In the genomic region with DNA sequence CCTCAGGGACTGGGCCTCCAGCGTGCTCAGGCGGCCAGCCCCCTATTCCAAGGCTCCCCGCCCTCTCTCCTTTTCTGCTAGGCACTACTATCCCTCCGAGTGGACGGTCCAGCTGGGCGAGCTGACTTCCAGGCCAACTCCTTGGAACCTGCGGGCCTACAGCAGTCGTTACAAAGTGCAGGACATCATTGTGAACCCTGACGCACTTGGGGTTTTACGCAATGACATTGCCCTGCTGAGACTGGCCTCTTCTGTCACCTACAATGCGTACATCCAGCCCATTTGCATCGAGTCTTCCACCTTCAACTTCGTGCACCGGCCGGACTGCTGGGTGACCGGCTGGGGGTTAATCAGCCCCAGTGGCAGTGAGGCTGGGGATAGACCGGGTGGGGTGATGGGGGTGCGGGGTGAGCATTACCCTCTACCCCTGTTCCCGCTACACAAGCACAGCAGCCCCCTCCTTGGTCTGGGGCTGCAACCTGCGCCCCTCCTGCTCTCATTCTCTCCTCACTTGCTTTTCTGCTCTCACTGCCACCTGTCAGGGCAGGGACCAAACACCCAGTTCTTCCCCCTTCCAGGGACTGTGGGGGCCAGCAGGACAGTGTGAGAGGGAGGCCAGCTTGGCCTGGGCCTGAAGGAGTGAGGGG, we compare ENCODE assay signal across 22 cellular contexts. TPM values are rescaled to one million over a fixed set of nuclear protein-coding genes. Genes with fewer than 3 reads are reported as not detected.
A peak's percentile ranks its signal among the peaks of the same experiment; 100 is the strongest.
DNase-seq lines count a peak whose midpoint lies in the region; ATAC-seq and TF ChIP-seq lines count a peak whose summit lies in the region.
"Had no signal": no experiment of that assay in that cellular context is flagged by ENCODE, and none has a peak within 500 bp of the region (broad histone marks: within the 10 kb centered on the region; RNA-seq: fewer than 3 reads in every experiment).

No MANE protein-coding gene starts in this region.

- H3K27me3 ChIP-seq in HCT116 (ENCODE audit: insufficient read depth, low read length) (no peaks in the 10 kb centered on the region), stomach (peaks cover 0 to 34% (median 4%) of the 10 kb centered on the region in 3 donors)
- H3K27me3 ChIP-seq: body of pancreas, right atrium auricular region, thyroid gland had no signal

- DNase-seq in HCT116 (ENCODE audit: low read depth, low spot score) = no peak
- DNase-seq in islet precursor cell = peak; percentile 37
- no peak for DNase-seq in stomach
- DNase-seq in DMS 273 treated with DMSO at 0.1 percent for 48 hours (lab: John Stamatoyannopoulos, UW) = no peak
- DNase-seq in NCI-H345 (lab: John Stamatoyannopoulos, UW) = no peak
- DNase-seq in AG08395 (ENCODE audit: low spot score) = no peak
- DNase-seq: activated CD4-positive, CD25-positive, alpha-beta regulatory T cell treated with anti-CD3 and anti-CD28 coated beads, Interleukin-2, amount 50 U/mL, for 72 hours; activated naive CD8-positive, alpha-beta T cell treated with anti-CD3 and anti-CD28 coated beads for 36 hours; EL; NCI-H1436; NCI-H2171 treated with DMSO at 0.1 percent for 48 hours; T1000; thyroid gland had no signal

- H3K79me2 ChIP-seq in HCT116 (ENCODE audit: insufficient read depth, low read length) = no peaks in the 10 kb centered on the region

- intact Hi-C loops in HCT116 (cut with micrococcal nuclease) (no loop called here), stomach (cut with DNase I; ENCODE audit: low total_unique reads) (no loop called here)

- TF ChIP-seq POLR2A in HCT116 (IDR thresholded peaks at IDR 0.05; ENCODE audit: borderline replicate concordance, extremely low read depth, insufficient read depth, insufficient read length) (no peak), stomach (IDR thresholded peaks at IDR 0.05) (no peak)

- no TSS peak for BruUV-seq in HCT116 (replicated peaks; lab: Mats Ljungman, UMichigan)

- RAD21 ChIA-PET in HCT116 (lab: Charles Lee; ENCODE audit: low non-redundant PET in 1 of 2, low total read pairs in 2 of 2, uncharacterized antibody in 2 of 2, unreplicated experiment in 2 of 2) = no interaction called here

- H3K4me1 ChIP-seq in HCT116 (ENCODE audit: control insufficient read depth in 1 of 2, insufficient read depth in 2 of 2, low read length in 2 of 2) (peaks cover 5 to 16% of the 10 kb centered on the region in 2 experiments), stomach (peaks cover 0 to 28% (median 3%) of the 10 kb centered on the region in 4 donors)
- H3K4me1 ChIP-seq: right atrium auricular region, thyroid gland had no signal

- CTCF ChIA-PET in HCT116 (lab: Charles Lee) = no interaction called here

- no peaks in the 10 kb centered on the region for H3K36me3 ChIP-seq in HCT116 (ENCODE audit: control insufficient read depth in 1 of 2, insufficient read depth in 2 of 2, low read length in 2 of 2)
- no peaks in the 10 kb centered on the region for H3K36me3 ChIP-seq in stomach
- H3K36me3 ChIP-seq: neutrophil, right atrium auricular region, thyroid gland had no signal

- no peaks in the 10 kb centered on the region for H4K20me1 ChIP-seq in HCT116 (ENCODE audit: insufficient read depth)

- 77 to 87% (median 82%) methylated on average over 18 to 20 of the region's 20 CpGs for WGBS in stomach, 5 donors

- H3K9me3 ChIP-seq in HCT116 (ENCODE audit: control insufficient read depth in 1 of 2, insufficient read depth in 1 of 2, low read depth in 1 of 2, low read length in 2 of 2) = peaks cover 0 to 6% of the 10 kb centered on the region in 2 experiments; a peak in 2 of 4 replicates
- H3K9me3 ChIP-seq in stomach = peaks cover 0 to 10% (median 8%) of the 10 kb centered on the region in 4 donors
- H3K9me3 ChIP-seq: body of pancreas, neutrophil, thyroid gland had no signal

- no peak overlapping the region for H3K4me3 ChIP-seq in HCT116 (replicated peaks in 1 of 2; ENCODE audit: low read depth in 1 of 2, low read length in 2 of 2)
- no peak overlapping the region for H3K4me3 ChIP-seq in stomach
- H3K4me3 ChIP-seq: body of pancreas, GM23248, right atrium auricular region, SK-N-MC, thyroid gland had no signal

- TF ChIP-seq CTCF in HCT116 (IDR thresholded peaks at IDR 0.05 in 2 of 3, conservative IDR thresholded peaks at IDR 0.05 in 1 of 3; ENCODE audit: borderline replicate concordance in 1 of 3, insufficient read depth in 1 of 3, low read depth in 2 of 3, low read length in 2 of 3) = no peak
- TF ChIP-seq CTCF in stomach (IDR thresholded peaks at IDR 0.05) = no peak

- no peak overlapping the region for H3K9ac ChIP-seq in HCT116 (ENCODE audit: low read length)
- H3K9ac ChIP-seq: GM23248 had no signal

- H3K4me2 ChIP-seq in HCT116 (ENCODE audit: low read length) = no peak overlapping the region

- H2AFZ ChIP-seq in HCT116 (ENCODE audit: low read depth, low read length, poor library complexity, severe bottlenecking) = no peak overlapping the region
- H2AFZ ChIP-seq: GM23248 had no signal

- no peak for TF ChIP-seq RAD21 in HCT116 (IDR thresholded peaks at IDR 0.05; ENCODE audit: low read depth)

- no peaks in the 10 kb centered on the region; the same call in 1 of the 2 replicates for H3K9me2 ChIP-seq in HCT116 (ENCODE audit: insufficient read depth)

- no peak overlapping the region for H3K27ac ChIP-seq in HCT116 (ENCODE audit: low read depth, low read length)
- peak overlapping the region; percentile 37 to 76 (median 54) for H3K27ac ChIP-seq in stomach
- H3K27ac ChIP-seq: body of pancreas, GM23248, neutrophil, right atrium auricular region, SK-N-MC, thyroid gland had no signal

- TF ChIP-seq EP300 in stomach (IDR thresholded peaks at IDR 0.05) = no peak

- ATAC-seq in HCT116 = 0 out of 2 replicates have a peak, but pooled peaks have one; percentile 10
- ATAC-seq: body of pancreas had no signal

- POLR2A ChIA-PET in HCT116 (lab: Charles Lee) = no interaction called here

TF ChIP-seq in HCT116, 20 proteins besides CTCF, POLR2A, EP300 and RAD21:
- TF ChIP-seq CEBPB (IDR thresholded peaks at IDR 0.05; ENCODE audit: low read depth) = no peak
- no peak for TF ChIP-seq EZH2 (IDR thresholded peaks at IDR 0.05)
- no peak for TF ChIP-seq ELF1 (IDR thresholded peaks at IDR 0.05; ENCODE audit: borderline replicate concordance, low read depth)
- no peak for TF ChIP-seq EZH2phosphoT487 (IDR thresholded peaks at IDR 0.05; ENCODE audit: borderline replicate concordance)
- TF ChIP-seq, protein P1, sequence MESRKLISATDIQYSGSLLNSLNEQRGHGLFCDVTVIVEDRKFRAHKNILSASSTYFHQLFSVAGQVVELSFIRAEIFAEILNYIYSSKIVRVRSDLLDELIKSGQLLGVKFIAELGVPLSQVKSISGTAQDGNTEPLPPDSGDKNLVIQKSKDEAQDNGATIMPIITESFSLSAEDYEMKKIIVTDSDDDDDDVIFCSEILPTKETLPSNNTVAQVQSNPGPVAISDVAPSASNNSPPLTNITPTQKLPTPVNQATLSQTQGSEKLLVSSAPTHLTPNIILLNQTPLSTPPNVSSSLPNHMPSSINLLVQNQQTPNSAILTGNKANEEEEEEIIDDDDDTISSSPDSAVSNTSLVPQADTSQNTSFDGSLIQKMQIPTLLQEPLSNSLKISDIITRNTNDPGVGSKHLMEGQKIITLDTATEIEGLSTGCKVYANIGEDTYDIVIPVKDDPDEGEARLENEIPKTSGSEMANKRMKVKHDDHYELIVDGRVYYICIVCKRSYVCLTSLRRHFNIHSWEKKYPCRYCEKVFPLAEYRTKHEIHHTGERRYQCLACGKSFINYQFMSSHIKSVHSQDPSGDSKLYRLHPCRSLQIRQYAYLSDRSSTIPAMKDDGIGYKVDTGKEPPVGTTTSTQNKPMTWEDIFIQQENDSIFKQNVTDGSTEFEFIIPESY (IDR thresholded peaks at IDR 0.05; ENCODE audit: extremely low read depth, insufficient replicate concordance, low read length) = no peak
- no peak for TF ChIP-seq FOSL1 (IDR thresholded peaks at IDR 0.05; ENCODE audit: low read depth)
- TF ChIP-seq YY1 (IDR thresholded peaks at IDR 0.05; ENCODE audit: extremely low read depth, insufficient replicate concordance, low read depth, low read length) = no peak
- no peak for TF ChIP-seq SRF (IDR thresholded peaks at IDR 0.05; ENCODE audit: low read depth)
- no peak for TF ChIP-seq SP1 (IDR thresholded peaks at IDR 0.05; ENCODE audit: low read depth)
- TF ChIP-seq ZFX (IDR thresholded peaks at IDR 0.05) = no peak
- TF ChIP-seq, protein P2, sequence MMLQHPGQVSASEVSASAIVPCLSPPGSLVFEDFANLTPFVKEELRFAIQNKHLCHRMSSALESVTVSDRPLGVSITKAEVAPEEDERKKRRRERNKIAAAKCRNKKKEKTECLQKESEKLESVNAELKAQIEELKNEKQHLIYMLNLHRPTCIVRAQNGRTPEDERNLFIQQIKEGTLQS (IDR thresholded peaks at IDR 0.05) = no peak
- no peak for TF ChIP-seq POLR2AphosphoS5 (IDR thresholded peaks at IDR 0.05; ENCODE audit: low read depth, low read length)
- TF ChIP-seq, protein P3, sequence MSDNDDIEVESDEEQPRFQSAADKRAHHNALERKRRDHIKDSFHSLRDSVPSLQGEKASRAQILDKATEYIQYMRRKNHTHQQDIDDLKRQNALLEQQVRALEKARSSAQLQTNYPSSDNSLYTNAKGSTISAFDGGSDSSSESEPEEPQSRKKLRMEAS (IDR thresholded peaks at IDR 0.05) = no peak
- no peak for TF ChIP-seq SIN3A (IDR thresholded peaks at IDR 0.05; ENCODE audit: low read depth)
- no peak for TF ChIP-seq JUND (IDR thresholded peaks at IDR 0.05)

RNA-seq across cellular contexts. Expression of a gene that starts 1.1 kb away (rescaled TPM):
- not detected for total RNA-seq in HCT116 (2021; ENCODE audit: unreplicated experiment)
- not detected in 2 replicates for polyA plus RNA-seq in HCT116 (2012)
- not detected for total RNA-seq in stomach
- polyA plus RNA-seq in stomach = not detected
- total RNA-seq: activated CD8-positive, alpha-beta memory T cell treated with anti-CD3 and anti-CD28 coated beads for 36 hours; activated naive CD8-positive, alpha-beta T cell treated with anti-CD3 and anti-CD28 coated beads for 36 hours; body of pancreas; fibroblast of villous mesenchyme; GM23248; kidney epithelial cell; mesothelial cell of epicardium; right atrium auricular region; thyroid gland had no signal
- polyA plus RNA-seq: GM23248 had no signal

RNA-seq across cellular contexts. Expression of a gene that starts 12.0 kb away (rescaled TPM):
- not detected for total RNA-seq in HCT116 (2021; ENCODE audit: unreplicated experiment)
- 0.08 and 0.09 TPM in 2 replicates for polyA plus RNA-seq in HCT116 (2012)
- not detected for total RNA-seq in stomach
- polyA plus RNA-seq in stomach = not detected
- total RNA-seq: body of pancreas, fibroblast of villous mesenchyme, GM23248, kidney epithelial cell, mesothelial cell of epicardium, right atrium auricular region, thyroid gland had no signal
- polyA plus RNA-seq: GM23248 had no signal

RNA-seq across cellular contexts. Expression of a gene that starts 17.7 kb away (rescaled TPM):
- 0.39 TPM for total RNA-seq in HCT116 (2021; ENCODE audit: unreplicated experiment)
- not detected in 2 replicates for polyA plus RNA-seq in HCT116 (2012)
- 1 to 10 TPM in 1 of 5 donors, not detected in 4; 1.1 TPM for total RNA-seq in stomach
- polyA plus RNA-seq in stomach = 1 to 10 TPM in 1 of 3 donors, under 1 TPM in 2; 0.50 to 2.9 (median 0.65) TPM
- total RNA-seq: GM23248, mesothelial cell of epicardium, right atrium auricular region had no signal
- polyA plus RNA-seq: GM23248 had no signal

RNA-seq across cellular contexts. Expression of a gene that starts 22.2 kb away (rescaled TPM):
- total RNA-seq in HCT116 (2021; ENCODE audit: unreplicated experiment) (239 TPM), stomach (100 to 1,000 TPM in 4 of 5 donors, 10 to 100 TPM in 1; 68.1 to 279 (median 174) TPM)
- 345 and 434 TPM in 2 replicates for polyA plus RNA-seq in HCT116 (2012)
- polyA plus RNA-seq in stomach = 100 to 1,000 TPM; 386 to 713 (median 456) TPM

RNA-seq across cellular contexts. Expression of a gene that starts 30.8 kb away (rescaled TPM):
- total RNA-seq in HCT116 (2021; ENCODE audit: unreplicated experiment) (2.3 TPM), stomach (10 to 100 TPM in 2 of 5 donors, not detected in 3; 15.6 to 39.0 TPM)
- polyA plus RNA-seq in HCT116 (2012) = 1.4 and 2.3 TPM in 2 replicates
- 10 to 100 TPM; 13.0 to 35.4 (median 22.3) TPM for polyA plus RNA-seq in stomach
- total RNA-seq: body of pancreas, GM23248, thyroid gland had no signal
- polyA plus RNA-seq: GM23248 had no signal
